27 cellular contexts compared by ENCODE assay signal in genomic region chr10:114565066-114565465, GRCh38.
A peak's percentile ranks its signal among the peaks of the same experiment; 100 is the strongest.
DNase-seq lines count a peak whose midpoint lies in the region; ATAC-seq and TF ChIP-seq lines count a peak whose summit lies in the region.
"Had no signal": no experiment of that assay in that cellular context is flagged by ENCODE, and none has a peak within 500 bp of the region (broad histone marks: within the 10 kb centered on the region; RNA-seq: fewer than 3 reads in every experiment).

No MANE protein-coding gene starts in this region.

- H3K27me3 ChIP-seq in mesenchymal stem cell (ENCODE audit: control insufficient read depth in 1 of 2, insufficient read depth in 1 of 2, low read length in 2 of 2) = no peaks in the 10 kb centered on the region
- H3K27me3 ChIP-seq: SJCRH30, tibial nerve had no signal

- no peak overlapping the region for H4K91ac ChIP-seq in mesenchymal stem cell (ENCODE audit: low read length)

- H3K9me3 Mint-ChIP-seq in HFFc6 = no peaks in the 10 kb centered on the region
- H3K9me3 Mint-ChIP-seq: activated naive CD4-positive, alpha-beta T cell treated with anti-CD3 and anti-CD28 coated beads, Interleukin-2, amount 50 U/mL, for 72 hours; activated T-helper 2 cell treated with anti-CD3 and anti-CD28 coated beads, Interferon-gamma antibody, Interleukin-2, Interleukin-4, amounts not matched to agents 10 μg/mL and 5 μg/mL and 100 μg/mL, durations not matched to agents 14 hours and 24 hours and 36 hours; natural killer cell treated with Interleukin-12 subunit alpha and Interleukin-12 subunit beta and Interleukin-15 and Interleukin-18, amount 100 ng/mL, for 72 hours; stimulated activated naive CD8-positive, alpha-beta T cell treated with anti-CD3 and anti-CD28 coated beads, Interleukin-15, Interleukin-2, amounts not matched to agents 100 ng/mL and 50 ng/mL, for 24 hours; T-cell had no signal

- H2AK5ac ChIP-seq in mesenchymal stem cell (ENCODE audit: low read length, severe bottlenecking) = no peak overlapping the region

- H3K4ac ChIP-seq in mesenchymal stem cell (ENCODE audit: low read depth in 1 of 2, low read length in 2 of 2) = no peak overlapping the region

- no peak overlapping the region for H3K14ac ChIP-seq in mesenchymal stem cell (ENCODE audit: low read length in 2 of 2)

- no peak overlapping the region for H3K23ac ChIP-seq in mesenchymal stem cell (ENCODE audit: low read length in 2 of 2)

- H3K4me3 ChIP-seq in mesenchymal stem cell (ENCODE audit: insufficient read depth in 1 of 2, low read depth in 1 of 2, low read length in 2 of 2) = no peak overlapping the region
- H3K4me3 ChIP-seq: SJCRH30, skin epidermis, tibial nerve had no signal

- no peak overlapping the region for H2BK5ac ChIP-seq in mesenchymal stem cell (ENCODE audit: low read depth, low read length, poor library complexity, severe bottlenecking)

- peak; percentile 61 for ATAC-seq in SK-N-SH treated with all-trans-retinoic acid at 6 μM for 48 hours
- no peak for ATAC-seq in HG03108 (IDR thresholded peaks at IDR 0.05; ENCODE audit: unreplicated experiment)
- no peak for ATAC-seq in HG03469 (IDR thresholded peaks at IDR 0.05; ENCODE audit: unreplicated experiment)
- ATAC-seq: activated CD8-positive, alpha-beta T cell treated with anti-CD3 and anti-CD28 coated beads, Interleukin-2, amount 10 ng/mL, durations not matched to agents 7 days and 5 days; activated naive CD4-positive, alpha-beta T cell treated with anti-CD3 and anti-CD28 coated beads, Interleukin-2, amount 50 U/mL, for 72 hours; natural killer cell treated with Interleukin-12 subunit alpha and Interleukin-12 subunit beta and Interleukin-15 and Interleukin-18, amount 100 ng/mL, for 72 hours; Panc1; T-cell had no signal

- peaks cover 12% of the 10 kb centered on the region for H3K4me1 Mint-ChIP-seq in HFFc6 (ENCODE audit: low read depth)
- H3K4me1 Mint-ChIP-seq: T-cell had no signal

- peaks cover 0 to 8% of the 10 kb centered on the region in 2 experiments for H3K36me3 ChIP-seq in mesenchymal stem cell (ENCODE audit: control insufficient read depth in 1 of 2, insufficient read depth in 2 of 2, low read depth in 1 of 2, low read length in 2 of 2)
- H3K36me3 ChIP-seq: tibial nerve had no signal

- no peak overlapping the region for H4K8ac ChIP-seq in mesenchymal stem cell (ENCODE audit: low read length)

- H2BK120ac ChIP-seq in mesenchymal stem cell (ENCODE audit: low read depth, low read length) = no peak overlapping the region

- no peak overlapping the region for H2BK12ac ChIP-seq in mesenchymal stem cell (ENCODE audit: low read length in 2 of 2)

- H3K18ac ChIP-seq in mesenchymal stem cell (ENCODE audit: low read depth in 1 of 2, low read length in 2 of 2) = no peak overlapping the region

- H3K36me3 Mint-ChIP-seq in HFFc6 (ENCODE audit: low read depth) = no peaks in the 10 kb centered on the region
- H3K36me3 Mint-ChIP-seq: activated naive CD4-positive, alpha-beta T cell treated with anti-CD3 and anti-CD28 coated beads, Interleukin-2, amount 50 U/mL, for 72 hours; natural killer cell treated with Interleukin-12 subunit alpha and Interleukin-12 subunit beta and Interleukin-15 and Interleukin-18, amount 100 ng/mL, for 72 hours; T-cell had no signal

- no peak overlapping the region for H3K9ac ChIP-seq in mesenchymal stem cell (ENCODE audit: low read length)

- no peaks in the 10 kb centered on the region for H3K9me3 ChIP-seq in mesenchymal stem cell (ENCODE audit: control insufficient read depth, low read length)
- H3K9me3 ChIP-seq: SJCRH30, tibial nerve had no signal

- H3K27ac Mint-ChIP-seq in HFFc6 = no peak overlapping the region
- H3K27ac Mint-ChIP-seq: activated CD8-positive, alpha-beta T cell treated with anti-CD3 and anti-CD28 coated beads, Interleukin-2, amount 10 ng/mL, durations not matched to agents 7 days and 5 days; activated naive CD4-positive, alpha-beta T cell treated with anti-CD3 and anti-CD28 coated beads, Interleukin-2, amount 50 U/mL, for 72 hours; activated T-helper 2 cell treated with anti-CD3 and anti-CD28 coated beads, Interferon-gamma antibody, Interleukin-2, Interleukin-4, amounts not matched to agents 10 μg/mL and 5 μg/mL and 100 μg/mL, durations not matched to agents 14 hours and 24 hours and 36 hours; natural killer cell treated with Interleukin-12 subunit alpha and Interleukin-12 subunit beta and Interleukin-15 and Interleukin-18, amount 100 ng/mL, for 72 hours; stimulated activated naive CD8-positive, alpha-beta T cell treated with anti-CD3 and anti-CD28 coated beads, Interleukin-15, Interleukin-2, amounts not matched to agents 100 ng/mL and 50 ng/mL, for 24 hours; T-cell had no signal

- DNase-seq in AG08396 (ENCODE audit: low spot score) = peak; percentile 17
- DNase-seq in HFFc6 = peak; percentile 52
- DNase-seq in foreskin melanocyte = peak; percentile 11
- DNase-seq in mesenchymal stem cell = no peak
- DNase-seq in Ammon's horn (ENCODE audit: low spot score) = no peak
- DNase-seq: activated CD4-positive, alpha-beta T cell treated with anti-CD3 and anti-CD28 coated beads for 1 hour; activated CD8-positive, alpha-beta T cell treated with anti-CD3 and anti-CD28 coated beads, Interleukin-2, amount 10 ng/mL, durations not matched to agents 7 days and 5 days; anterior cingulate cortex; DMS153; GDM1; KG1; midbrain; MV-4-11; NCI-H146; NCI-H2107; SJCRH30; T-cell had no signal

- H3K4me2 ChIP-seq in mesenchymal stem cell (ENCODE audit: low read length, poor library complexity, severe bottlenecking) = no peak overlapping the region

- no peak overlapping the region for H3K27ac ChIP-seq in mesenchymal stem cell (ENCODE audit: low read length, poor library complexity, severe bottlenecking)
- H3K27ac ChIP-seq: SJCRH30, skin epidermis, tibial nerve had no signal

- H3K27me3 Mint-ChIP-seq in HFFc6 (ENCODE audit: insufficient read depth) = no peaks in the 10 kb centered on the region
- H3K27me3 Mint-ChIP-seq: natural killer cell treated with Interleukin-12 subunit alpha and Interleukin-12 subunit beta and Interleukin-15 and Interleukin-18, amount 100 ng/mL, for 72 hours; stimulated activated naive CD8-positive, alpha-beta T cell treated with anti-CD3 and anti-CD28 coated beads, Interleukin-15, Interleukin-2, amounts not matched to agents 100 ng/mL and 50 ng/mL, for 24 hours had no signal

- no peak overlapping the region for H2AFZ ChIP-seq in mesenchymal stem cell (ENCODE audit: low read depth, low read length)

- H3K79me1 ChIP-seq in mesenchymal stem cell (replicated peaks; ENCODE audit: low read length, poor library complexity, severe bottlenecking) = peaks cover 1% of the 10 kb centered on the region

- no peak for TF ChIP-seq CTCF in HFFc6 (IDR thresholded peaks at IDR 0.05)

- H2BK15ac ChIP-seq in mesenchymal stem cell (ENCODE audit: low read depth, poor library complexity, severe bottlenecking) = no peak overlapping the region

- H3K4me3 Mint-ChIP-seq in HFFc6 = no peak overlapping the region
- H3K4me3 Mint-ChIP-seq: activated CD8-positive, alpha-beta T cell treated with anti-CD3 and anti-CD28 coated beads, Interleukin-2, amount 10 ng/mL, durations not matched to agents 7 days and 5 days; natural killer cell treated with Interleukin-12 subunit alpha and Interleukin-12 subunit beta and Interleukin-15 and Interleukin-18, amount 100 ng/mL, for 72 hours; stimulated activated naive CD8-positive, alpha-beta T cell treated with anti-CD3 and anti-CD28 coated beads, Interleukin-15, Interleukin-2, amounts not matched to agents 100 ng/mL and 50 ng/mL, for 24 hours; T-cell had no signal

- no peaks in the 10 kb centered on the region for H3K4me1 ChIP-seq in mesenchymal stem cell (ENCODE audit: control insufficient read depth, insufficient read depth, low read depth, low read length)
- H3K4me1 ChIP-seq: SJCRH30 had no signal

TF ChIP-seq in SK-N-SH treated with all-trans-retinoic acid at 6 μM for 48 hours, 23 proteins besides CTCF, POLR2A, EP300 and RAD21 (continues in another document):
- TF ChIP-seq CSDC2 (CRISPR knock-in tag; IDR thresholded peaks at IDR 0.05) (no peak), ZFP30 (CRISPR knock-in tag; IDR thresholded peaks at IDR 0.05) (no peak), BACH2 (CRISPR knock-in tag; IDR thresholded peaks at IDR 0.05; ENCODE audit: borderline replicate concordance) (no peak), TOX (CRISPR knock-in tag; IDR thresholded peaks at IDR 0.05; ENCODE audit: borderline replicate concordance) (no peak), ESRRG (CRISPR knock-in tag; IDR thresholded peaks at IDR 0.05) (no peak)
- TF ChIP-seq, protein P1, sequence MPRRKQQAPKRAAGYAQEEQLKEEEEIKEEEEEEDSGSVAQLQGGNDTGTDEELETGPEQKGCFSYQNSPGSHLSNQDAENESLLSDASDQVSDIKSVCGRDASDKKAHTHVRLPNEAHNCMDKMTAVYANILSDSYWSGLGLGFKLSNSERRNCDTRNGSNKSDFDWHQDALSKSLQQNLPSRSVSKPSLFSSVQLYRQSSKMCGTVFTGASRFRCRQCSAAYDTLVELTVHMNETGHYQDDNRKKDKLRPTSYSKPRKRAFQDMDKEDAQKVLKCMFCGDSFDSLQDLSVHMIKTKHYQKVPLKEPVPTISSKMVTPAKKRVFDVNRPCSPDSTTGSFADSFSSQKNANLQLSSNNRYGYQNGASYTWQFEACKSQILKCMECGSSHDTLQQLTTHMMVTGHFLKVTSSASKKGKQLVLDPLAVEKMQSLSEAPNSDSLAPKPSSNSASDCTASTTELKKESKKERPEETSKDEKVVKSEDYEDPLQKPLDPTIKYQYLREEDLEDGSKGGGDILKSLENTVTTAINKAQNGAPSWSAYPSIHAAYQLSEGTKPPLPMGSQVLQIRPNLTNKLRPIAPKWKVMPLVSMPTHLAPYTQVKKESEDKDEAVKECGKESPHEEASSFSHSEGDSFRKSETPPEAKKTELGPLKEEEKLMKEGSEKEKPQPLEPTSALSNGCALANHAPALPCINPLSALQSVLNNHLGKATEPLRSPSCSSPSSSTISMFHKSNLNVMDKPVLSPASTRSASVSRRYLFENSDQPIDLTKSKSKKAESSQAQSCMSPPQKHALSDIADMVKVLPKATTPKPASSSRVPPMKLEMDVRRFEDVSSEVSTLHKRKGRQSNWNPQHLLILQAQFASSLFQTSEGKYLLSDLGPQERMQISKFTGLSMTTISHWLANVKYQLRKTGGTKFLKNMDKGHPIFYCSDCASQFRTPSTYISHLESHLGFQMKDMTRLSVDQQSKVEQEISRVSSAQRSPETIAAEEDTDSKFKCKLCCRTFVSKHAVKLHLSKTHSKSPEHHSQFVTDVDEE (CRISPR knock-in tag; IDR thresholded peaks at IDR 0.05) = no peak
- TF ChIP-seq, protein P2, sequence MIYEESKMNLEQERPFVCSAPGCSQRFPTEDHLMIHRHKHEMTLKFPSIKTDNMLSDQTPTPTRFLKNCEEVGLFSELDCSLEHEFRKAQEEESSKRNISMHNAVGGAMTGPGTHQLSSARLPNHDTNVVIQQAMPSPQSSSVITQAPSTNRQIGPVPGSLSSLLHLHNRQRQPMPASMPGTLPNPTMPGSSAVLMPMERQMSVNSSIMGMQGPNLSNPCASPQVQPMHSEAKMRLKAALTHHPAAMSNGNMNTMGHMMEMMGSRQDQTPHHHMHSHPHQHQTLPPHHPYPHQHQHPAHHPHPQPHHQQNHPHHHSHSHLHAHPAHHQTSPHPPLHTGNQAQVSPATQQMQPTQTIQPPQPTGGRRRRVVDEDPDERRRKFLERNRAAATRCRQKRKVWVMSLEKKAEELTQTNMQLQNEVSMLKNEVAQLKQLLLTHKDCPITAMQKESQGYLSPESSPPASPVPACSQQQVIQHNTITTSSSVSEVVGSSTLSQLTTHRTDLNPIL (CRISPR knock-in tag; IDR thresholded peaks at IDR 0.05; ENCODE audit: low read depth) = no peak

Comparison
In these comparisons a context has a peak if more than half of its experiments do, and no peak if none do; other contexts are left out.
1. DNase-seq: peak in AG08396 (single experiment), HFFc6 (single experiment) and foreskin melanocyte (single experiment); none in mesenchymal stem cell (single experiment) and Ammon's horn (single experiment).